ENCODE assay signal across 1 cellular context in genomic region chr12:121531356-121531750, GRCh38.
TF ChIP-seq lines count a peak whose summit lies in the region.

No MANE protein-coding gene starts in this region.

TF ChIP-seq in K562, 482 proteins besides CTCF, POLR2A, EP300 and RAD21 (continued from another document):
- TF ChIP-seq E4F1 (CRISPR knock-in tag; IDR thresholded peaks at IDR 0.05; ENCODE audit: borderline replicate concordance) = no peak
- TF ChIP-seq ZMIZ1 (IDR thresholded peaks at IDR 0.05; ENCODE audit: low read depth in 2 of 2, low read length in 2 of 2) = no peak
- TF ChIP-seq ZNF77 (CRISPR knock-in tag; IDR thresholded peaks at IDR 0.05) = no peak
- TF ChIP-seq CREB5 (CRISPR knock-in tag; IDR thresholded peaks at IDR 0.05) = no peak
- no peak for TF ChIP-seq ZBTB7A (IDR thresholded peaks at IDR 0.05; ENCODE audit: borderline replicate concordance, control insufficient read depth, low read depth, low read length)
- no peak for TF ChIP-seq GTF2A2 (tag; IDR thresholded peaks at IDR 0.05)
- TF ChIP-seq NCOA6 (IDR thresholded peaks at IDR 0.05) = no peak
- TF ChIP-seq SRSF7 (optimal IDR thresholded peaks at IDR 0.05; ENCODE audit: low read depth, low read length) = no peak
- no peak for TF ChIP-seq PYGO2 (tag; IDR thresholded peaks at IDR 0.05)
- TF ChIP-seq ZSCAN32 (CRISPR knock-in tag; IDR thresholded peaks at IDR 0.05) = no peak
- no peak for TF ChIP-seq U2AF2 (optimal IDR thresholded peaks at IDR 0.05; ENCODE audit: low read depth, low read length)
- TF ChIP-seq ZNF41 (CRISPR knock-in tag; conservative IDR thresholded peaks at IDR 0.05) = no peak
- no peak for TF ChIP-seq FOXP1 (CRISPR knock-in tag; IDR thresholded peaks at IDR 0.05)
- TF ChIP-seq KLF1 (tag; IDR thresholded peaks at IDR 0.05) = no peak
- TF ChIP-seq BCOR (IDR thresholded peaks at IDR 0.05) = peak; percentile 93
- peak; percentile 82 for TF ChIP-seq RBM25 (IDR thresholded peaks at IDR 0.05; ENCODE audit: low read depth, low read length, severe bottlenecking)
- TF ChIP-seq SMAD3 (CRISPR knock-in tag; conservative IDR thresholded peaks at IDR 0.05) = no peak
- no peak for TF ChIP-seq USF2 (CRISPR knock-in tag; IDR thresholded peaks at IDR 0.05)
- no peak for TF ChIP-seq ARID3B (CRISPR knock-in tag; IDR thresholded peaks at IDR 0.05; ENCODE audit: borderline replicate concordance)
- no peak for TF ChIP-seq EP400 (IDR thresholded peaks at IDR 0.05)
